Comparison of ENCODE assay signal across 8 cellular contexts in the genomic region with DNA sequence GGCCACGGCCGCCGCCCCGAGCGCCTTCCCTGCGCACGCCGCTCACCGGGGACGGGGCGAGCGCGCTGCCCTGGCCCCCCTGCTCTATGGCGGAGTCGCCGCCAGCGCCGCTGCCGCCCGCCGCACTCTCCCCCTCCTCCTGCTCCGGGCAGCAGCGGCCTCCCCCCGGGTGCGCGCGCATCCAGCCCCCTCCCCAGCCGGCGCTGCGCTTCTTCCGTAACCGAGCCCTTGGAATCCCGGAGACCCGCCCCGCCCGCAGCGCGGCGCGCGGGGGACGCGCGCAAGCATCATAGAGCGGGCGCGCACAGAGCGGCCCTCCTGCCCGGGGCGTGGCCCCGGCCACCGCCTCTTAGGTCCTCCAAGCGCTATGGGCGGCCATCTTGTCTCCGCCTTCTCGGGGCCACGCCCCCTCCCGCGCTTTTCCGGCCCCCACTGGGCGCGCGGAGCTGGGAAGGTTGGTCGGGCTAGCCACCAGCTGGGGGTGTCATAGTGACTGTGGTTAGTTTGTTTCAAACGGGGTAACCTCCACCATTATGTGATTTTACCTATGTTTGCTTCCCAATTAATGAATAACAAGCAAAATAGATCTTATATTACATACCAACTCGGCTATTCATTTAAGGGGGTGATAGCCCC. TPM values are rescaled to one million over a fixed set of nuclear protein-coding genes. Genes with fewer than 3 reads are reported as not detected.
DNase-seq lines count a peak whose midpoint lies in the region; ATAC-seq and TF ChIP-seq lines count a peak whose summit lies in the region.

A gene with protein sequence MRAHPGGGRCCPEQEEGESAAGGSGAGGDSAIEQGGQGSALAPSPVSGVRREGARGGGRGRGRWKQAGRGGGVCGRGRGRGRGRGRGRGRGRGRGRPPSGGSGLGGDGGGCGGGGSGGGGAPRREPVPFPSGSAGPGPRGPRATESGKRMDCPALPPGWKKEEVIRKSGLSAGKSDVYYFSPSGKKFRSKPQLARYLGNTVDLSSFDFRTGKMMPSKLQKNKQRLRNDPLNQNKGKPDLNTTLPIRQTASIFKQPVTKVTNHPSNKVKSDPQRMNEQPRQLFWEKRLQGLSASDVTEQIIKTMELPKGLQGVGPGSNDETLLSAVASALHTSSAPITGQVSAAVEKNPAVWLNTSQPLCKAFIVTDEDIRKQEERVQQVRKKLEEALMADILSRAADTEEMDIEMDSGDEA (minus strand): TSS at position 291 of the 636 bp plus-strand sequence. CDS start 110 bp downstream, at position 181.

- H3K4me3 ChIP-seq in LNCaP clone FGC (ENCODE audit: low read depth, low read length), result peak within 1 kb of the TSS; percentile 63
- peak within 1 kb of the TSS; percentile 75 for H3K4me3 ChIP-seq in fibroblast of mammary gland (ENCODE audit: control insufficient read depth, low read depth, low read length)

- ATAC-seq in natural killer cell, result peak; percentile 90 to 98 (median 93)

- H3K9me3 Mint-ChIP-seq in activated T-helper 2 cell treated with anti-CD3 and anti-CD28 coated beads, Interferon-gamma antibody, Interleukin-2, Interleukin-4, amounts not matched to agents 10 μg/mL and 5 μg/mL and 100 μg/mL, durations not matched to agents 14 hours and 24 hours and 36 hours, result no peaks in the 10 kb centered on the region
- H3K9me3 Mint-ChIP-seq in natural killer cell, result no peaks in the 10 kb centered on the region

- CTCF ChIA-PET in RWPE1 (lab: Yijun Ruan, JAX), result no interaction called here

- peaks cover 44% of the 10 kb centered on the region for H3K4me1 Mint-ChIP-seq in activated T-helper 2 cell treated with anti-CD3 and anti-CD28 coated beads, Interferon-gamma antibody, Interleukin-2, Interleukin-4, amounts not matched to agents 10 μg/mL and 5 μg/mL and 100 μg/mL, durations not matched to agents 14 hours and 24 hours and 36 hours (ENCODE audit: low read depth)
- peaks cover 37 to 42% of the 10 kb centered on the region in 2 donors for H3K4me1 Mint-ChIP-seq in natural killer cell

- peak within 1 kb of the TSS; percentile 95 for H3K27ac Mint-ChIP-seq in activated T-helper 2 cell treated with anti-CD3 and anti-CD28 coated beads, Interferon-gamma antibody, Interleukin-2, Interleukin-4, amounts not matched to agents 10 μg/mL and 5 μg/mL and 100 μg/mL, durations not matched to agents 14 hours and 24 hours and 36 hours
- H3K27ac Mint-ChIP-seq in natural killer cell, result peak within 1 kb of the TSS; percentile 87 to 98

- peaks cover 31% of the 10 kb centered on the region for H3K36me3 Mint-ChIP-seq in activated T-helper 2 cell treated with anti-CD3 and anti-CD28 coated beads, Interferon-gamma antibody, Interleukin-2, Interleukin-4, amounts not matched to agents 10 μg/mL and 5 μg/mL and 100 μg/mL, durations not matched to agents 14 hours and 24 hours and 36 hours (ENCODE audit: low read depth)
- no peaks in the 10 kb centered on the region for H3K36me3 Mint-ChIP-seq in natural killer cell

- POLR2A ChIA-PET in RWPE1 (lab: Yijun Ruan, JAX; ENCODE audit: low non-redundant PET), result interaction anchor here (1.3 kb wide), 1 partner anchor 45 kb away, joined by 4 read pairs; no protein-coding TSS in a partner anchor

- peak within 1 kb of the TSS; percentile 97 for H3K27ac ChIP-seq in RWPE1

- DNase-seq in EL (peak; percentile 95), GOT3 (lab: John Stamatoyannopoulos, UW) (peak; percentile 58), LNCaP clone FGC (ENCODE audit: low read depth) (peak; percentile 80), RWPE1 (ENCODE audit: low spot score) (peak; percentile 66), fibroblast of mammary gland (ENCODE audit: low read depth) (peak; percentile 92), natural killer cell (peak; percentile 91)
- peak; percentile 91 for DNase-seq in activated T-helper 2 cell treated with anti-CD3 and anti-CD28 coated beads, Interferon-gamma antibody, Interleukin-2, Interleukin-4, amounts not matched to agents 10 μg/mL and 5 μg/mL and 100 μg/mL, durations not matched to agents 14 hours and 24 hours and 36 hours (ENCODE audit: low spot score)
- peak; percentile 92 for DNase-seq in stimulated activated naive CD4-positive, alpha-beta T cell treated with Interleukin-2 at 50 U/mL for 16 hours (lab: John Stamatoyannopoulos, UW)

- intact Hi-C loops in activated T-helper 2 cell treated with anti-CD3 and anti-CD28 coated beads, Interferon-gamma antibody, Interleukin-2, Interleukin-4, amounts not matched to agents 10 μg/mL and 5 μg/mL and 100 μg/mL, durations not matched to agents 14 hours and 24 hours and 36 hours (cut with micrococcal nuclease), result loop anchor here (1.0 kb wide), 7 partner anchors 37 to 133 kb away; a partner anchor contains a TSS
- intact Hi-C loops in natural killer cell (cut with micrococcal nuclease), result loop anchor here (1.0 kb wide), 2 partner anchors 45 to 133 kb away; a partner anchor contains a TSS

- peak within 1 kb of the TSS; percentile 98 for H3K4me3 Mint-ChIP-seq in activated T-helper 2 cell treated with anti-CD3 and anti-CD28 coated beads, Interferon-gamma antibody, Interleukin-2, Interleukin-4, amounts not matched to agents 10 μg/mL and 5 μg/mL and 100 μg/mL, durations not matched to agents 14 hours and 24 hours and 36 hours (ENCODE audit: low read depth)
- H3K4me3 Mint-ChIP-seq in natural killer cell, result peak within 1 kb of the TSS; percentile 98

- TF ChIP-seq CTCF in LNCaP clone FGC (IDR thresholded peaks at IDR 0.05; ENCODE audit: control insufficient read depth, extremely low read depth, insufficient read depth) (peak; percentile 40), RWPE1 (conservative IDR thresholded peaks at IDR 0.05; ENCODE audit: low read depth) (no peak), fibroblast of mammary gland (conservative IDR thresholded peaks at IDR 0.05; ENCODE audit: control insufficient read depth, insufficient read depth, low read depth, low read length) (peak; percentile 1), natural killer cell (IDR thresholded peaks at IDR 0.05) (no peak)

- H3K27me3 Mint-ChIP-seq in activated T-helper 2 cell treated with anti-CD3 and anti-CD28 coated beads, Interferon-gamma antibody, Interleukin-2, Interleukin-4, amounts not matched to agents 10 μg/mL and 5 μg/mL and 100 μg/mL, durations not matched to agents 14 hours and 24 hours and 36 hours (ENCODE audit: low read depth), result no peaks in the 10 kb centered on the region
- H3K27me3 Mint-ChIP-seq in natural killer cell (ENCODE audit: low read depth in 2 of 2), result no peaks in the 10 kb centered on the region

RNA-seq across cellular contexts. Expression of the gene that starts here (rescaled TPM):
- total RNA-seq in activated T-helper 2 cell treated with anti-CD3 and anti-CD28 coated beads, Interferon-gamma antibody, Interleukin-2, Interleukin-4, amounts not matched to agents 10 μg/mL and 5 μg/mL and 100 μg/mL, durations not matched to agents 14 hours and 24 hours and 36 hours, result 165 and 196 TPM in 2 replicates
- total RNA-seq in natural killer cell, result 100 to 1,000 TPM in 1 of 3 donors, 10 to 100 TPM in 2; 74.8 to 107 (median 92.3) TPM

Comparison
In these comparisons a context has a peak if more than half of its experiments do, and no peak if none do; other contexts are left out.
1. Peak in every context shown above with its lines: DNase-seq, ATAC-seq, H3K4me3 ChIP-seq and H3K27ac ChIP-seq.
2. CTCF ChIP-seq: peak in LNCaP clone FGC (single experiment) and fibroblast of mammary gland (single experiment); none in RWPE1 (single experiment) and natural killer cell (single experiment).